In genomic region chr22:19852177-19852781, GRCh38 we compare ENCODE assay signal across 1 cellular context.
TF ChIP-seq lines count a peak whose summit lies in the region.

No MANE protein-coding gene starts in this region.

TF ChIP-seq in K562, 482 proteins besides CTCF, POLR2A, EP300 and RAD21 (continued from another document):
- TF ChIP-seq, protein P1, sequence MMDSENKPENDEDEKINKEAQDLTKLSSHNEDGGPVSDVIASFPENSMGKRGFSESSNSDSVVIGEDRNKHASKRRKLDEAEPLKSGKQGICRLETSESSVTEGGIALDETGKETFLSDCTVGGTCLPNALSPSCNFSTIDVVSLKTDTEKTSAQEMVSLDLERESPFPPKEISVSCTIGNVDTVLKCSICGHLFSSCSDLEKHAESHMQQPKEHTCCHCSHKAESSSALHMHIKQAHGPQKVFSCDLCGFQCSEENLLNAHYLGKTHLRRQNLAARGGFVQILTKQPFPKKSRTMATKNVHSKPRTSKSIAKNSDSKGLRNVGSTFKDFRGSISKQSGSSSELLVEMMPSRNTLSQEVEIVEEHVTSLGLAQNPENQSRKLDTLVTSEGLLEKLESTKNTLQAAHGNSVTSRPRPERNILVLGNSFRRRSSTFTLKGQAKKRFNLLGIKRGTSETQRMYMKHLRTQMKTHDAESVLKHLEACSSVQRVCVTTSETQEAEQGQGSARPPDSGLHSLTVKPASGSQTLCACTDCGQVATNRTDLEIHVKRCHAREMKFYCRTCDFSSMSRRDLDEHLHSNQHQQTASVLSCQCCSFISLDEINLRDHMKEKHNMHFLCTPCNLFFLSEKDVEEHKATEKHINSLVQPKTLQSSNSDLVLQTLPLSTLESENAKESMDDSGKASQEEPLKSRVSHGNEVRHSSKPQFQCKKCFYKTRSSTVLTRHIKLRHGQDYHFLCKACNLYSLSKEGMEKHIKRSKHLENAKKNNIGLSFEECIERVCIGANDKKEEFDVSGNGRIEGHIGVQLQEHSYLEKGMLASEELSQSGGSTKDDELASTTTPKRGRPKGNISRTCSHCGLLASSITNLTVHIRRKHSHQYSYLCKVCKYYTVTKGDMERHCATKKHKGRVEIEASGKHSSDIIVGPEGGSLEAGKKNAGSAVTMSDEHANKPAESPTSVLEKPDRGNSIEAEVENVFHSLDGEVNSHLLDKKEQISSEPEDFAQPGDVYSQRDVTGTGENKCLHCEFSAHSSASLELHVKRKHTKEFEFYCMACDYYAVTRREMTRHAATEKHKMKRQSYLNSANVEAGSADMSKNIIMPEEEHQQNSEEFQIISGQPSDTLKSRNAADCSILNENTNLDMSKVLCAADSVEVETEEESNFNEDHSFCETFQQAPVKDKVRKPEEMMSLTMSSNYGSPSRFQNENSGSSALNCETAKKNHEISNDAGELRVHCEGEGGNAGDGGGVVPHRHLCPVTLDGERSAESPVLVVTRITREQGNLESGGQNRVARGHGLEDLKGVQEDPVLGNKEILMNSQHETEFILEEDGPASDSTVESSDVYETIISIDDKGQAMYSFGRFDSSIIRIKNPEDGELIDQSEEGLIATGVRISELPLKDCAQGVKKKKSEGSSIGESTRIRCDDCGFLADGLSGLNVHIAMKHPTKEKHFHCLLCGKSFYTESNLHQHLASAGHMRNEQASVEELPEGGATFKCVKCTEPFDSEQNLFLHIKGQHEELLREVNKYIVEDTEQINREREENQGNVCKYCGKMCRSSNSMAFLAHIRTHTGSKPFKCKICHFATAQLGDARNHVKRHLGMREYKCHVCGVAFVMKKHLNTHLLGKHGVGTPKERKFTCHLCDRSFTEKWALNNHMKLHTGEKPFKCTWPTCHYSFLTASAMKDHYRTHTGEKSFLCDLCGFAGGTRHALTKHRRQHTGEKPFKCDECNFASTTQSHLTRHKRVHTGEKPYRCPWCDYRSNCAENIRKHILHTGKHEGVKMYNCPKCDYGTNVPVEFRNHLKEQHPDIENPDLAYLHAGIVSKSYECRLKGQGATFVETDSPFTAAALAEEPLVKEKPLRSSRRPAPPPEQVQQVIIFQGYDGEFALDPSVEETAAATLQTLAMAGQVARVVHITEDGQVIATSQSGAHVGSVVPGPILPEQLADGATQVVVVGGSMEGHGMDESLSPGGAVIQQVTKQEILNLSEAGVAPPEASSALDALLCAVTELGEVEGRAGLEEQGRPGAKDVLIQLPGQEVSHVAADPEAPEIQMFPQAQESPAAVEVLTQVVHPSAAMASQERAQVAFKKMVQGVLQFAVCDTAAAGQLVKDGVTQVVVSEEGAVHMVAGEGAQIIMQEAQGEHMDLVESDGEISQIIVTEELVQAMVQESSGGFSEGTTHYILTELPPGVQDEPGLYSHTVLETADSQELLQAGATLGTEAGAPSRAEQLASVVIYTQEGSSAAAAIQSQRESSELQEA (IDR thresholded peaks at IDR 0.05; ENCODE audit: low read depth) = no peak
- TF ChIP-seq PURB (CRISPR knock-in tag; IDR thresholded peaks at IDR 0.05; ENCODE audit: low read depth) (no peak), AFF1 (IDR thresholded peaks at IDR 0.05; ENCODE audit: low read depth in 1 of 2, partially characterized antibody in 2 of 2) (no peak), BRCA1 (IDR thresholded peaks at IDR 0.05) (no peak), BRCA1 (CRISPR knock-in tag; IDR thresholded peaks at IDR 0.05) (no peak), PPARD (CRISPR knock-in tag; IDR thresholded peaks at IDR 0.05) (no peak), IRF2 (CRISPR knock-in tag; IDR thresholded peaks at IDR 0.05) (no peak), JUND (IDR thresholded peaks at IDR 0.05; ENCODE audit: borderline replicate concordance, low read depth, low read length) (no peak), JUND (tag; IDR thresholded peaks at IDR 0.05; ENCODE audit: borderline replicate concordance, low read depth, low read length) (no peak), ZNF589 (CRISPR knock-in tag; IDR thresholded peaks at IDR 0.05; ENCODE audit: low read depth) (no peak), ZMIZ1 (IDR thresholded peaks at IDR 0.05; ENCODE audit: low read depth in 2 of 2, low read length in 2 of 2) (no peak), TBL1XR1 (IDR thresholded peaks at IDR 0.05; ENCODE audit: low read length in 2 of 2) (peak in 1 of 2 experiments; percentile 38; a peak in 1 of 4 replicates), SNRNP70 (optimal IDR thresholded peaks at IDR 0.05; ENCODE audit: low read depth, low read length) (no peak), ZNF583 (CRISPR knock-in tag; IDR thresholded peaks at IDR 0.05) (peak; percentile 35; the same call in 1 of the 2 replicates), CEBPZ (IDR thresholded peaks at IDR 0.05; ENCODE audit: borderline replicate concordance, low read depth, low read length) (peak; percentile 16; the same call in 1 of the 2 replicates), ZNF282 (CRISPR knock-in tag; IDR thresholded peaks at IDR 0.05) (no peak), FOXJ3 (CRISPR knock-in tag; IDR thresholded peaks at IDR 0.05) (no peak), RNF219 (CRISPR knock-in tag; IDR thresholded peaks at IDR 0.05) (no peak), NFXL1 (CRISPR knock-in tag; IDR thresholded peaks at IDR 0.05) (no peak), NFIX (CRISPR knock-in tag; IDR thresholded peaks at IDR 0.05; ENCODE audit: low read depth) (no peak), RAD51 (IDR thresholded peaks at IDR 0.05; ENCODE audit: borderline replicate concordance, low read depth) (no peak), CREB3L1 (IDR thresholded peaks at IDR 0.05; ENCODE audit: borderline replicate concordance, low read depth) (no peak), MTA3 (IDR thresholded peaks at IDR 0.05; ENCODE audit: borderline replicate concordance) (no peak), TBP (optimal IDR thresholded peaks at IDR 0.05; ENCODE audit: low read depth, low read length) (no peak)
- TF ChIP-seq, protein P2, sequence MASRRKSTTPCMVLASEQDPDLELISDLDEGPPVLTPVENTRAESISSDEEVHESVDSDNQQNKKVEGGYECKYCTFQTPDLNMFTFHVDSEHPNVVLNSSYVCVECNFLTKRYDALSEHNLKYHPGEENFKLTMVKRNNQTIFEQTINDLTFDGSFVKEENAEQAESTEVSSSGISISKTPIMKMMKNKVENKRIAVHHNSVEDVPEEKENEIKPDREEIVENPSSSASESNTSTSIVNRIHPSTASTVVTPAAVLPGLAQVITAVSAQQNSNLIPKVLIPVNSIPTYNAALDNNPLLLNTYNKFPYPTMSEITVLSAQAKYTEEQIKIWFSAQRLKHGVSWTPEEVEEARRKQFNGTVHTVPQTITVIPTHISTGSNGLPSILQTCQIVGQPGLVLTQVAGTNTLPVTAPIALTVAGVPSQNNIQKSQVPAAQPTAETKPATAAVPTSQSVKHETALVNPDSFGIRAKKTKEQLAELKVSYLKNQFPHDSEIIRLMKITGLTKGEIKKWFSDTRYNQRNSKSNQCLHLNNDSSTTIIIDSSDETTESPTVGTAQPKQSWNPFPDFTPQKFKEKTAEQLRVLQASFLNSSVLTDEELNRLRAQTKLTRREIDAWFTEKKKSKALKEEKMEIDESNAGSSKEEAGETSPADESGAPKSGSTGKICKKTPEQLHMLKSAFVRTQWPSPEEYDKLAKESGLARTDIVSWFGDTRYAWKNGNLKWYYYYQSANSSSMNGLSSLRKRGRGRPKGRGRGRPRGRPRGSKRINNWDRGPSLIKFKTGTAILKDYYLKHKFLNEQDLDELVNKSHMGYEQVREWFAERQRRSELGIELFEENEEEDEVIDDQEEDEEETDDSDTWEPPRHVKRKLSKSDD (conservative IDR thresholded peaks at IDR 0.05; ENCODE audit: low read length) = no peak
TF ChIP-seq in K562: peak in this region for 9.
